Comparison of ENCODE assay signal across 10 cellular contexts in genomic region chr1:174465855-174466254, GRCh38. TPM values are rescaled to one million over a fixed set of nuclear protein-coding genes. Genes with fewer than 3 reads are reported as not detected.
"Had no signal": no experiment of that assay in that cellular context is flagged by ENCODE, and none has a peak within 500 bp of the region (broad histone marks: within the 10 kb centered on the region; RNA-seq: fewer than 3 reads in every experiment).

No MANE protein-coding gene starts in this region.

- H3K9me3 Mint-ChIP-seq: GM23338, HFFc6 had no signal

- H3K4me3 ChIP-seq: GM23338, HAP-1 had no signal

- H3K4me1 Mint-ChIP-seq: GM23338 had no signal

- H3K36me3 ChIP-seq: HAP-1 had no signal

- FAIRE-seq: H1 had no signal

- DNase-seq: H7, KBM-7 had no signal

- H3K27ac ChIP-seq: HL-60, KMS-11 had no signal

- H3K4me1 ChIP-seq: HAP-1 had no signal

- H3K4me3 Mint-ChIP-seq: GM23338, HFFc6 had no signal

- H3K4me2 ChIP-seq: GM23338, KMS-11 had no signal

- H2AFZ ChIP-seq: GM23338 had no signal

- H3K9ac ChIP-seq: KMS-11 had no signal

- H3K27ac Mint-ChIP-seq: GM23338 had no signal

- H3K9me3 ChIP-seq: HAP-1 had no signal

RNA-seq across cellular contexts. Expression of gene GPR52, which starts 18.1 kb away (rescaled TPM):
- total RNA-seq: H7, HFFc6, HT1080 had no signal
- polyA plus RNA-seq: GM23338, IMR-90 had no signal
